ENCODE assay signal across 9 cellular contexts in the genomic region with DNA sequence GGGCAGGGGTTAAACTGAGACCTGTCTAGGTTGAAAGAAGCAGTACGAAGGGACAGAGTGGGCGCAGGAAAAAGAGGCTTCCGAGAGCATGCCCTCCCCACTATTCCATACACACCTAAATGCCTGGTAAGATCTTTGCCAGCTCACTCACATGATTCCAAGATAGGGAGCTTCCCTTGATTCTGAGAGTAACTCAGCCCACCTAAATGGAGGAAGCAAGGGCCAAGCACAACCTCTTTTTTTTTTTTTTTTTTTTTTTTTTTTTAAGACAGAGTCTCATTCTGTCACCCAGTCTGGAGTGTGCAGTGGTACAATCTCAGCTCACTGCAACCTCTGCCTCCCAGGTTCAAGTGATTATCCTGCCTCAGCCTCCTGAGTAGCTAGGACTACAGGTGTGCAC. TPM values are rescaled to one million over a fixed set of nuclear protein-coding genes. Genes with fewer than 3 reads are reported as not detected.
DNase-seq lines count a peak whose midpoint lies in the region; FAIRE-seq and TF ChIP-seq lines count a peak whose summit lies in the region.
"Not testable (repeated sequence)": the region's sequence is repeated elsewhere in the genome, so short reads cannot be mapped to it uniquely, and the experiment has no call there.
"Had no signal": no experiment of that assay in that cellular context is flagged by ENCODE, and none has a peak within 500 bp of the region (broad histone marks: within the 10 kb centered on the region; RNA-seq: fewer than 3 reads in every experiment).

No MANE protein-coding gene starts in this region.

- not testable (repeated sequence) for H3K9ac ChIP-seq in kidney (ENCODE audit: low read length in 2 of 2)

- peak overlapping the region; percentile 63 to 96 (median 86) for H3K27ac Mint-ChIP-seq in CD8-positive, alpha-beta memory T cell
- H3K27ac Mint-ChIP-seq in activated CD4-positive, alpha-beta memory T cell treated with anti-CD3 and anti-CD28 coated beads for 36 hours, result peak overlapping the region; percentile 41

- peaks cover 71% of the 10 kb centered on the region for H3K79me2 ChIP-seq in PC-9 (ENCODE audit: low read depth)

- 83 to 94% (median 84%) methylated on average over 3 of the region's 3 CpGs for WGBS in small intestine, 3 donors

- TF ChIP-seq CTCF in PC-9 (conservative IDR thresholded peaks at IDR 0.05); ascending aorta (IDR thresholded peaks at IDR 0.05); kidney (IDR thresholded peaks at IDR 0.05; ENCODE audit: borderline replicate concordance, extremely low read depth, insufficient read depth); vagina (IDR thresholded peaks at IDR 0.05): not testable (repeated sequence)

- intact Hi-C loops in PC-9 (cut with micrococcal nuclease; ENCODE audit: unreplicated experiment); ascending aorta (cut with DNase I); kidney (cut with DNase I); vagina (cut with DNase I): not testable (repeated sequence)
- intact Hi-C loops in activated CD4-positive, alpha-beta memory T cell treated with anti-CD3 and anti-CD28 coated beads for 36 hours (cut with micrococcal nuclease), result loop anchor here (2.0 kb wide), 1 partner anchor 17 kb away; no protein-coding TSS in a partner anchor

- H3F3A ChIP-seq in PC-9 (ENCODE audit: insufficient read depth, low read depth), result peaks cover 34% of the 10 kb centered on the region; the same call in 1 of the 2 replicates

- POLR2A ChIA-PET in CD8-positive, alpha-beta memory T cell (lab: Charles Lee), result interaction anchor here (3.0 kb wide), 1 partner anchor 25 kb away, joined by 12 read pairs; no protein-coding TSS in a partner anchor
- POLR2A ChIA-PET in PC-9 (lab: Charles Lee; ENCODE audit: unreplicated experiment), result interaction anchor here (0.6 to 0.8 kb wide), 3 partner anchors 15 to 174 kb away, joined by 5 to 8 read pairs (median 8); no protein-coding TSS in a partner anchor
- POLR2A ChIA-PET in activated CD4-positive, alpha-beta memory T cell treated with anti-CD3 and anti-CD28 coated beads for 36 hours (lab: Charles Lee), result interaction anchor here (1.0 to 3.7 kb wide), 3 partner anchors 17 to 36 kb away, joined by 3 to 15 read pairs (median 3); no protein-coding TSS in a partner anchor

- TF ChIP-seq POLR2A in vagina (IDR thresholded peaks at IDR 0.05), result not testable (repeated sequence)

- H3K4me1 ChIP-seq in CD8-positive, alpha-beta memory T cell (ENCODE audit: insufficient read depth, low read length), result peaks cover 69% of the 10 kb centered on the region
- H3K4me1 ChIP-seq in PC-9 (replicated peaks; ENCODE audit: insufficient read depth) (peaks cover 68% of the 10 kb centered on the region), ascending aorta (peaks cover 13 to 45% of the 10 kb centered on the region in 2 donors), kidney (ENCODE audit: control insufficient read depth in 1 of 2, insufficient read depth in 1 of 2, low read depth in 1 of 2, low read length in 2 of 2) (peaks cover 9 to 11% of the 10 kb centered on the region in 2 donors), vagina (peaks cover 62% of the 10 kb centered on the region)
- H3K4me1 ChIP-seq in effector memory CD4-positive, alpha-beta T cell (ENCODE audit: control insufficient read depth, insufficient read depth, low read length, poor library complexity, severe bottlenecking), result peaks cover 41% of the 10 kb centered on the region
- not testable (repeated sequence) for H3K4me1 ChIP-seq in small intestine (ENCODE audit: control insufficient read depth in 2 of 2, insufficient read depth in 1 of 2, low read depth in 1 of 2, low read length in 1 of 2)

- not testable (repeated sequence) for DNase-seq in CD8-positive, alpha-beta memory T cell; PC-9; activated CD4-positive, alpha-beta memory T cell treated with anti-CD3 and anti-CD28 coated beads for 36 hours; ascending aorta (ENCODE audit: low spot score in 2 of 2); effector memory CD4-positive, alpha-beta T cell; kidney; small intestine; vagina (ENCODE audit: extremely low spot score in 2 of 2)

- not testable (repeated sequence) for H3K9me2 ChIP-seq in PC-9 (ENCODE audit: insufficient read depth)

- not testable (repeated sequence) for H4K20me1 ChIP-seq in PC-9 (ENCODE audit: insufficient read depth)

- H3K27ac ChIP-seq in CD8-positive, alpha-beta memory T cell (ENCODE audit: low read depth, low read length); effector memory CD4-positive, alpha-beta T cell (ENCODE audit: insufficient read depth, low read length, poor library complexity, severe bottlenecking); vagina: not testable (repeated sequence)
- peak overlapping the region; percentile 87 for H3K27ac ChIP-seq in PC-9
- H3K27ac ChIP-seq in ascending aorta, result peak overlapping the region; percentile 93 to 99
- H3K27ac ChIP-seq in kidney (ENCODE audit: low read depth in 2 of 2, low read length in 2 of 2), result peak overlapping the region in 1 of 2 donors; percentile 16
- peak overlapping the region; percentile 41 to 62 for H3K27ac ChIP-seq in small intestine (ENCODE audit: low read depth in 1 of 2, low read length in 1 of 2)

- peak overlapping the region; percentile 91 for H3K4me2 ChIP-seq in PC-9

- CTCF ChIA-PET in CD8-positive, alpha-beta memory T cell (lab: Charles Lee), result interaction anchor here (1.0 to 9.8 kb wide), 5 partner anchors 27 to 144 kb away, joined by 3 to 362 read pairs (median 82); no protein-coding TSS in a partner anchor
- CTCF ChIA-PET in PC-9 (lab: Charles Lee), result interaction anchor here (0.6 to 1.4 kb wide), 3 partner anchors 145 to 239 kb away, joined by 4 to 13 read pairs (median 6); partner anchors contain the start of gene MAP7
- CTCF ChIA-PET in activated CD4-positive, alpha-beta memory T cell treated with anti-CD3 and anti-CD28 coated beads for 36 hours (lab: Charles Lee), result interaction anchor here (0.6 to 10.8 kb wide), 6 partner anchors 17 to 254 kb away, joined by 3 to 624 read pairs (median 6); partner anchors contain the start of gene PEX7

- peak overlapping the region in 6 of 7 donors; percentile 75 to 99 (median 98) for H3K4me3 Mint-ChIP-seq in CD8-positive, alpha-beta memory T cell
- peak overlapping the region; percentile 42 for H3K4me3 Mint-ChIP-seq in activated CD4-positive, alpha-beta memory T cell treated with anti-CD3 and anti-CD28 coated beads for 36 hours

- not testable (repeated sequence) for H3K36me3 ChIP-seq in CD8-positive, alpha-beta memory T cell (ENCODE audit: insufficient read depth, low read length); ascending aorta; effector memory CD4-positive, alpha-beta T cell (ENCODE audit: control insufficient read depth, insufficient read depth, low read length); kidney (ENCODE audit: control insufficient read depth in 1 of 2, insufficient read depth in 2 of 2, low read length in 2 of 2); small intestine (ENCODE audit: control insufficient read depth in 2 of 2, insufficient read depth in 2 of 2, low read length in 2 of 2); vagina
- peaks cover 12% of the 10 kb centered on the region; the same call in 1 of the 2 replicates for H3K36me3 ChIP-seq in PC-9 (ENCODE audit: low read depth)

- H3K36me3 Mint-ChIP-seq in CD8-positive, alpha-beta memory T cell, result peaks cover 0 to 18% (median 4%) of the 10 kb centered on the region in 3 donors
- peaks cover 11% of the 10 kb centered on the region for H3K36me3 Mint-ChIP-seq in activated CD4-positive, alpha-beta memory T cell treated with anti-CD3 and anti-CD28 coated beads for 36 hours

- H3K9me3 ChIP-seq in CD8-positive, alpha-beta memory T cell (ENCODE audit: low read length); PC-9 (ENCODE audit: insufficient read depth, low read depth); ascending aorta; effector memory CD4-positive, alpha-beta T cell (ENCODE audit: control insufficient read depth, low read length); kidney (ENCODE audit: control insufficient read depth in 1 of 2, low read length in 2 of 2); small intestine (ENCODE audit: control insufficient read depth, low read depth); vagina: not testable (repeated sequence)

- not testable (repeated sequence) for H3K27me3 Mint-ChIP-seq in CD8-positive, alpha-beta memory T cell; activated CD4-positive, alpha-beta memory T cell treated with anti-CD3 and anti-CD28 coated beads for 36 hours

- BruUV-seq in PC-9 (replicated peaks; lab: Mats Ljungman, UMichigan), result not testable (repeated sequence)

- H2AFZ ChIP-seq in PC-9, result not testable (repeated sequence)

- H3K9me3 Mint-ChIP-seq in CD8-positive, alpha-beta memory T cell; activated CD4-positive, alpha-beta memory T cell treated with anti-CD3 and anti-CD28 coated beads for 36 hours: not testable (repeated sequence)

- H3K4me3 ChIP-seq in CD8-positive, alpha-beta memory T cell (ENCODE audit: low read length); small intestine (ENCODE audit: low read depth in 1 of 2, low read length in 2 of 2): not testable (repeated sequence)
- H3K4me3 ChIP-seq in PC-9 (peak overlapping the region; percentile 97), ascending aorta (peak overlapping the region; percentile 74 to 81), kidney (ENCODE audit: low read length in 2 of 2) (peak overlapping the region; percentile 47 to 89), vagina (peak overlapping the region; percentile 14 to 96)
- peak overlapping the region; percentile 1 for H3K4me3 ChIP-seq in effector memory CD4-positive, alpha-beta T cell (ENCODE audit: insufficient read depth, low read depth, low read length, poor library complexity, severe bottlenecking)

- FAIRE-seq in kidney (lab: Jason Lieb, UNC); small intestine (lab: Jason Lieb, UNC): not testable (repeated sequence)

- peaks cover 62 to 74% (median 73%) of the 10 kb centered on the region in 3 donors for H3K4me1 Mint-ChIP-seq in CD8-positive, alpha-beta memory T cell
- peaks cover 62% of the 10 kb centered on the region for H3K4me1 Mint-ChIP-seq in activated CD4-positive, alpha-beta memory T cell treated with anti-CD3 and anti-CD28 coated beads for 36 hours (ENCODE audit: low read depth)

- H3K27me3 ChIP-seq in CD8-positive, alpha-beta memory T cell (ENCODE audit: insufficient read depth, low read length, poor library complexity, severe bottlenecking); PC-9 (ENCODE audit: insufficient read depth, low read depth); ascending aorta; effector memory CD4-positive, alpha-beta T cell (replicated peaks; ENCODE audit: control insufficient read depth, insufficient read depth, low read length, poor library complexity, severe bottlenecking); small intestine (ENCODE audit: control insufficient read depth in 2 of 2, insufficient read depth in 2 of 2, low read length in 2 of 2); vagina: not testable (repeated sequence)

RNA-seq across cellular contexts. Expression of gene MAP3K5, which starts 2.8 kb away (rescaled TPM):
- 10 to 100 TPM; 12.6 to 12.9 TPM for total RNA-seq in CD8-positive, alpha-beta memory T cell
- polyA plus RNA-seq in CD8-positive, alpha-beta memory T cell, result 19.9 TPM
- total RNA-seq in PC-9 (2021) (10.4 and 10.9 TPM in 2 replicates), ascending aorta (40.9 TPM), kidney (32.9 TPM), vagina (31.2 TPM)
- 10 to 100 TPM; 13.2 to 13.8 TPM for total RNA-seq in activated CD4-positive, alpha-beta memory T cell treated with anti-CD3 and anti-CD28 coated beads for 36 hours
- polyA plus RNA-seq in kidney (ENCODE audit: insufficient read depth, low read depth, low replicate concordance) (5.9 TPM), small intestine (1 to 10 TPM; 5.4 to 7.2 (median 6.8) TPM)
- total RNA-seq: HepG2 had no signal
- polyA plus RNA-seq: HepG2 had no signal

RNA-seq across cellular contexts. Expression of gene PEX7, which starts 33.0 kb away (rescaled TPM):
- 1 to 10 TPM; 4.8 to 5.5 TPM for total RNA-seq in CD8-positive, alpha-beta memory T cell
- 4.9 TPM for polyA plus RNA-seq in CD8-positive, alpha-beta memory T cell
- total RNA-seq in PC-9 (2021) (5.6 and 11.5 TPM in 2 replicates), ascending aorta (10.5 TPM), kidney (10.6 TPM), vagina (6.1 TPM)
- 1 to 10 TPM; 5.4 to 6.4 TPM for total RNA-seq in activated CD4-positive, alpha-beta memory T cell treated with anti-CD3 and anti-CD28 coated beads for 36 hours
- polyA plus RNA-seq in kidney (ENCODE audit: insufficient read depth, low read depth, low replicate concordance) (21.3 TPM), small intestine (1 to 10 TPM; 5.4 to 9.8 (median 6.5) TPM)
